17 cellular contexts compared by ENCODE assay signal in the genomic region with DNA sequence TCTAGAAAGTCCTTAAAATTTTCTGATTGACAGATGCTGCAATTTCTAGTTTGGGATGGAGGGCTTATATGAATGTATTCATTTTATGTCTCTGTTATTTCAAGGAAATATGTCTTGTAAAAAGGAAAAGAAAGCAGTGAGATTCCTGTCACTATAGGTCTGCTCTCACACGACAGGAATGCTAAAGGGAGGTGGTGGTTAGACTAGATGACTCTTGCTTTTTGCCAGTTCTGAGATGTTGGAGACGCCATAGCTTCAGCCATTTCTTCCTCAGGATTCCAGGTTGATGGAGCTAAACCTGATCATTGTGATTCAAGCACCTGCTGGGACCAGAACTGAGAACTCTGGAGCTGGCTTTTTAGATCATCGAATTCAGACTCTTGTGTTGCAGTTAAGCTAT. TPM values are rescaled to one million over a fixed set of nuclear protein-coding genes. Genes with fewer than 3 reads are reported as not detected.
DNase-seq lines count a peak whose midpoint lies in the region; ATAC-seq, FAIRE-seq and TF ChIP-seq lines count a peak whose summit lies in the region.
"Had no signal": no experiment of that assay in that cellular context is flagged by ENCODE, and none has a peak within 500 bp of the region (broad histone marks: within the 10 kb centered on the region; RNA-seq: fewer than 3 reads in every experiment).

No MANE protein-coding gene starts in this region.

- no peak for TF ChIP-seq RAD21 in neural cell (conservative IDR thresholded peaks at IDR 0.05)

- TF ChIP-seq CTCF in WERI-Rb-1 (IDR thresholded peaks at IDR 0.05; ENCODE audit: low read depth, low read length) (no peak), neural cell (IDR thresholded peaks at IDR 0.05; ENCODE audit: poor library complexity, severe bottlenecking) (no peak)
- TF ChIP-seq CTCF in activated CD8-positive, alpha-beta T cell treated with anti-CD3 and anti-CD28 coated beads for 36 hours (IDR thresholded peaks at IDR 0.05): no peak

- DNase-seq in EH (ENCODE audit: low read depth) (peak; percentile 51), WERI-Rb-1 (no peak), dedifferentiated amniotic fluid mesenchymal stem cell (ENCODE audit: extremely low spot score) (peak; percentile 18), HTR-8/SVneo (ENCODE audit: insufficient read length, low spot score) (no peak)
- no peak for DNase-seq in activated CD8-positive, alpha-beta T cell treated with anti-CD3 and anti-CD28 coated beads for 36 hours
- DNase-seq: HCEC 1CT, NCI-H1048, NCI-H146, NCI-H510A treated with DMSO at 0.1 percent for 48 hours, PC-9 had no signal

- H3K36me3 Mint-ChIP-seq in activated CD8-positive, alpha-beta T cell treated with anti-CD3 and anti-CD28 coated beads for 36 hours (ENCODE audit: low read depth): no peaks in the 10 kb centered on the region

- no peak overlapping the region for H3K4me2 ChIP-seq in neural cell (ENCODE audit: low read length)
- H3K4me2 ChIP-seq: A549, KMS-11, PC-9 had no signal

- H3K27me3 ChIP-seq in WERI-Rb-1 (ENCODE audit: insufficient read depth, low read depth, severe bottlenecking) (no peaks in the 10 kb centered on the region), neural cell (ENCODE audit: insufficient read depth, low read depth, low read length) (no peaks in the 10 kb centered on the region)
- H3K27me3 ChIP-seq: SJCRH30 had no signal

- H3K27ac Mint-ChIP-seq in activated CD8-positive, alpha-beta T cell treated with anti-CD3 and anti-CD28 coated beads for 36 hours: no peak overlapping the region

- no peak overlapping the region for H2AFZ ChIP-seq in neural cell (ENCODE audit: low read depth, low read length)
- H2AFZ ChIP-seq: PC-9 had no signal

- no peaks in the 10 kb centered on the region for H3K36me3 ChIP-seq in WERI-Rb-1
- no peaks in the 10 kb centered on the region for H3K36me3 ChIP-seq in neural cell (ENCODE audit: insufficient read depth, low read length)
- H3K36me3 ChIP-seq: SJCRH30 had no signal

- H3K9me3 ChIP-seq in WERI-Rb-1 (ENCODE audit: severe bottlenecking): no peaks in the 10 kb centered on the region
- H3K9me3 ChIP-seq in neural cell (ENCODE audit: low read length): no peaks in the 10 kb centered on the region
- H3K9me3 ChIP-seq: A549, SJCRH30 had no signal

- H3K27ac ChIP-seq in WERI-Rb-1 (peak overlapping the region; percentile 96), neural cell (ENCODE audit: low read length) (no peak overlapping the region)
- H3K27ac ChIP-seq: A549, C4-2B, KMS-11, PC-9, SJCRH30 had no signal

- H3F3A ChIP-seq in neural cell (ENCODE audit: insufficient read depth, low read length, poor library complexity, severe bottlenecking): no peaks in the 10 kb centered on the region

- POLR2A ChIA-PET in activated CD8-positive, alpha-beta T cell treated with anti-CD3 and anti-CD28 coated beads for 36 hours (lab: Charles Lee): interaction anchor here (1.2 kb wide), 1 partner anchor 15 kb away, joined by 5 read pairs; no protein-coding TSS in a partner anchor

- H3K9me3 Mint-ChIP-seq in activated CD8-positive, alpha-beta T cell treated with anti-CD3 and anti-CD28 coated beads for 36 hours: no peaks in the 10 kb centered on the region

- H3K4me3 Mint-ChIP-seq in activated CD8-positive, alpha-beta T cell treated with anti-CD3 and anti-CD28 coated beads for 36 hours: no peak overlapping the region

- peak overlapping the region; percentile 3; the same call in 1 of the 2 replicates for H3K4me3 ChIP-seq in WERI-Rb-1 (ENCODE audit: low read depth, low read length)
- peak overlapping the region; percentile 2 for H3K4me3 ChIP-seq in neural cell (ENCODE audit: low read length)
- H3K4me3 ChIP-seq: A549, PC-9, SJCRH30 had no signal

- H4K20me1 ChIP-seq in neural cell (ENCODE audit: insufficient read depth): no peaks in the 10 kb centered on the region

- CTCF ChIA-PET in activated CD8-positive, alpha-beta T cell treated with anti-CD3 and anti-CD28 coated beads for 36 hours (lab: Charles Lee): interaction anchor here (0.6 to 3.4 kb wide), 13 partner anchors 9 to 119 kb away, joined by 3 to 16 read pairs (median 3); no protein-coding TSS in a partner anchor

- no peaks in the 10 kb centered on the region for H3K79me2 ChIP-seq in neural cell (replicated peaks; ENCODE audit: insufficient read depth, low read length)

- no peak for FAIRE-seq in HTR-8/SVneo (lab: Jason Lieb, UNC)
- FAIRE-seq: A549 had no signal

- H3K27me3 Mint-ChIP-seq in activated CD8-positive, alpha-beta T cell treated with anti-CD3 and anti-CD28 coated beads for 36 hours: no peaks in the 10 kb centered on the region

- H3K9ac ChIP-seq in neural cell (ENCODE audit: low read length): no peak overlapping the region
- H3K9ac ChIP-seq: KMS-11 had no signal

- no peak for TF ChIP-seq EP300 in neural cell (conservative IDR thresholded peaks at IDR 0.05; ENCODE audit: poor library complexity, severe bottlenecking)

- peaks cover 2% of the 10 kb centered on the region for H3K4me1 Mint-ChIP-seq in activated CD8-positive, alpha-beta T cell treated with anti-CD3 and anti-CD28 coated beads for 36 hours (ENCODE audit: low read depth)

- ATAC-seq in activated CD8-positive, alpha-beta T cell treated with anti-CD3 and anti-CD28 coated beads for 36 hours: no peak
- ATAC-seq in GM21717 (IDR thresholded peaks at IDR 0.05; ENCODE audit: unreplicated experiment): no peak
- no peak for ATAC-seq in HG02571 (IDR thresholded peaks at IDR 0.05; ENCODE audit: unreplicated experiment)

- intact Hi-C loops in activated CD8-positive, alpha-beta T cell treated with anti-CD3 and anti-CD28 coated beads for 36 hours (cut with micrococcal nuclease): no loop called here

- no peaks in the 10 kb centered on the region for H3K9me2 ChIP-seq in neural cell (ENCODE audit: insufficient read depth, low read length)

TF ChIP-seq in neural cell, 6 proteins besides CTCF, POLR2A, EP300 and RAD21:
- TF ChIP-seq TAF1 (IDR thresholded peaks at IDR 0.05; ENCODE audit: low read depth): no peak
- TF ChIP-seq SMC3 (conservative IDR thresholded peaks at IDR 0.05; ENCODE audit: poor library complexity): no peak
- no peak for TF ChIP-seq POLR2AphosphoS5 (IDR thresholded peaks at IDR 0.05)
- TF ChIP-seq, protein P1, sequence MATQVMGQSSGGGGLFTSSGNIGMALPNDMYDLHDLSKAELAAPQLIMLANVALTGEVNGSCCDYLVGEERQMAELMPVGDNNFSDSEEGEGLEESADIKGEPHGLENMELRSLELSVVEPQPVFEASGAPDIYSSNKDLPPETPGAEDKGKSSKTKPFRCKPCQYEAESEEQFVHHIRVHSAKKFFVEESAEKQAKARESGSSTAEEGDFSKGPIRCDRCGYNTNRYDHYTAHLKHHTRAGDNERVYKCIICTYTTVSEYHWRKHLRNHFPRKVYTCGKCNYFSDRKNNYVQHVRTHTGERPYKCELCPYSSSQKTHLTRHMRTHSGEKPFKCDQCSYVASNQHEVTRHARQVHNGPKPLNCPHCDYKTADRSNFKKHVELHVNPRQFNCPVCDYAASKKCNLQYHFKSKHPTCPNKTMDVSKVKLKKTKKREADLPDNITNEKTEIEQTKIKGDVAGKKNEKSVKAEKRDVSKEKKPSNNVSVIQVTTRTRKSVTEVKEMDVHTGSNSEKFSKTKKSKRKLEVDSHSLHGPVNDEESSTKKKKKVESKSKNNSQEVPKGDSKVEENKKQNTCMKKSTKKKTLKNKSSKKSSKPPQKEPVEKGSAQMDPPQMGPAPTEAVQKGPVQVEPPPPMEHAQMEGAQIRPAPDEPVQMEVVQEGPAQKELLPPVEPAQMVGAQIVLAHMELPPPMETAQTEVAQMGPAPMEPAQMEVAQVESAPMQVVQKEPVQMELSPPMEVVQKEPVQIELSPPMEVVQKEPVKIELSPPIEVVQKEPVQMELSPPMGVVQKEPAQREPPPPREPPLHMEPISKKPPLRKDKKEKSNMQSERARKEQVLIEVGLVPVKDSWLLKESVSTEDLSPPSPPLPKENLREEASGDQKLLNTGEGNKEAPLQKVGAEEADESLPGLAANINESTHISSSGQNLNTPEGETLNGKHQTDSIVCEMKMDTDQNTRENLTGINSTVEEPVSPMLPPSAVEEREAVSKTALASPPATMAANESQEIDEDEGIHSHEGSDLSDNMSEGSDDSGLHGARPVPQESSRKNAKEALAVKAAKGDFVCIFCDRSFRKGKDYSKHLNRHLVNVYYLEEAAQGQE (IDR thresholded peaks at IDR 0.05; ENCODE audit: borderline replicate concordance): no peak
- TF ChIP-seq MXI1 (conservative IDR thresholded peaks at IDR 0.05; ENCODE audit: poor library complexity, severe bottlenecking): no peak
- TF ChIP-seq EZH2 (IDR thresholded peaks at IDR 0.05; ENCODE audit: borderline replicate concordance, insufficient read depth, low read length, poor library complexity, severe bottlenecking): no peak

RNA-seq across cellular contexts. Expression of gene FOXO6, which starts 46.9 kb away (rescaled TPM):
- polyA plus RNA-seq in neural cell: 0.59 and 3.2 TPM in 2 replicates
- 3.5 and 3.9 TPM in 2 replicates for polyA minus RNA-seq in neural cell
- under 1 TPM; 0.49 to 0.68 TPM for total RNA-seq in activated CD8-positive, alpha-beta T cell treated with anti-CD3 and anti-CD28 coated beads for 36 hours

Comparison
In these comparisons a context has a peak if more than half of its experiments do, and no peak if none do; other contexts are left out.
1. DNase-seq: peak in EH (single experiment) and dedifferentiated amniotic fluid mesenchymal stem cell (single experiment); none in WERI-Rb-1 (single experiment), HTR-8/SVneo (single experiment) and activated CD8-positive, alpha-beta T cell treated with anti-CD3 and anti-CD28 coated beads for 36 hours (single experiment).